24 cellular contexts compared by ENCODE assay signal in the genomic region with DNA sequence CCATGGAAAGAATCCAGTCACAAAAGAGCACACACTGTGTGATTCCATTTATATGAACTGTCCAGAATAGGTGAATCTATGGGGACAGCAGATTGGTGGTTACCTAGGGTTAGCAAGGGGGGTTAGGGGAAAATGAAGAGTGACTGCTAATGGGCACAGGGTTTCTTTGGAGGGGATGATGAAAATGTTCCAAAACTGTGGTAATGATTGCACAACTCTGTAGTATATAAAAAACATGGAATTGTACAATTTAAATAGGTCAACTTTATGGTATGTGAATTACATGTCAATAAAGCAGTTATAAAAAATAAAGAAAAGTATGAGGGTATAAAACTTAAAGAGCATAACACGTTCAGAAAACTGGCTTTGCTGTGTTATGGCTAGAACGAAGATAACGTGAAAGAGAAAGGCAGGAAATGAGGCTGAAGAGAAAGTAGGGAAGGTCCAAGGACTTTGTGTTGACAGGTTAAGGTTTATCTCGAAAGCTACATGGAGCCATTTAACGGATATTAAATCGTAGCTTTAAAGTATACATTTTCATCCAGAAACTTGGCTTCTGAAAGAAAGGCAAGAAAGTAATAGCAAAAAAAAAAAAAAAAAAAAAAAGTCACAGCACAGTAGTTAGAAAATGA. TPM values are rescaled to one million over a fixed set of nuclear protein-coding genes. Genes with fewer than 3 reads are reported as not detected.
DNase-seq lines count a peak whose midpoint lies in the region; ATAC-seq and TF ChIP-seq lines count a peak whose summit lies in the region.
"Had no signal": no experiment of that assay in that cellular context is flagged by ENCODE, and none has a peak within 500 bp of the region (broad histone marks: within the 10 kb centered on the region; RNA-seq: fewer than 3 reads in every experiment).

No MANE protein-coding gene starts in this region.

- H3K4ac ChIP-seq in trophoblast cell (ENCODE audit: low read depth, low read length), result no peak overlapping the region

- CTCF ChIA-PET in HEK293 (lab: Yijun Ruan, JAX), result no interaction called here

- no peak for TF ChIP-seq CTCF in HEK293 (tag by site-specific recombination; IDR thresholded peaks at IDR 0.05)

- H3K79me1 ChIP-seq in trophoblast cell (ENCODE audit: low read length), result no peaks in the 10 kb centered on the region

- peak overlapping the region; percentile 27 for H3K27ac Mint-ChIP-seq in activated T-helper 17 cell treated with anti-CD3 and anti-CD28 coated beads, Interleukin-2, amount 50 U/mL, for 72 hours
- H3K27ac Mint-ChIP-seq: activated CD4-positive, alpha-beta T cell treated with anti-CD3 and anti-CD28 coated beads, Interleukin-2, amount 10 ng/mL, durations not matched to agents 24 days and 14 days; HFFc6; mesothelial cell of epicardium; nephron; type B pancreatic cell had no signal

- no peak overlapping the region for H2BK5ac ChIP-seq in trophoblast cell (ENCODE audit: low read depth, low read length, poor library complexity)

- H3K4me1 ChIP-seq in HEK293 (ENCODE audit: control insufficient read depth, insufficient read depth, low read length), result no peaks in the 10 kb centered on the region
- H3K4me1 ChIP-seq in trophoblast cell (ENCODE audit: control insufficient read depth in 1 of 2, insufficient read depth in 2 of 2, low read length in 2 of 2), result no peaks in the 10 kb centered on the region
- H3K4me1 ChIP-seq: esophagus squamous epithelium had no signal

- peaks cover 5% of the 10 kb centered on the region for H3K4me1 Mint-ChIP-seq in activated T-helper 17 cell treated with anti-CD3 and anti-CD28 coated beads, Interleukin-2, amount 50 U/mL, for 72 hours
- H3K4me1 Mint-ChIP-seq: activated CD4-positive, alpha-beta T cell treated with anti-CD3 and anti-CD28 coated beads, Interleukin-2, amount 10 ng/mL, durations not matched to agents 24 days and 14 days; activated naive CD4-positive, alpha-beta T cell treated with anti-CD3 and anti-CD28 coated beads, Interleukin-2, amount 10 ng/mL, durations not matched to agents 7 days and 5 days; mesothelial cell of epicardium; nephron had no signal

- H3K18ac ChIP-seq in trophoblast cell (ENCODE audit: low read length), result no peak overlapping the region

- H3K36me3 ChIP-seq in HEK293 (ENCODE audit: control insufficient read depth in 2 of 2, insufficient read depth in 1 of 2, low read length in 2 of 2) (peaks cover 4 to 5% of the 10 kb centered on the region in 2 experiments; a peak in 2 of 3 replicates), trophoblast cell (ENCODE audit: control insufficient read depth in 1 of 2, insufficient read depth in 2 of 2, low read length in 2 of 2) (peaks cover 11 to 17% of the 10 kb centered on the region in 2 experiments)

- DNase-seq in fibroblast of peridontal ligament (ENCODE audit: extremely low read depth), result peak; percentile 7
- peak in 1 of 2 donors; percentile 11 for DNase-seq in trophoblast cell
- DNase-seq in substantia nigra (lab: John Stamatoyannopoulos, UW), result no peak
- DNase-seq: activated CD4-positive, alpha-beta T cell treated with anti-CD3 and anti-CD28 coated beads, Interleukin-2, amount 10 ng/mL, durations not matched to agents 24 days and 14 days; activated naive CD4-positive, alpha-beta T cell treated with anti-CD3 and anti-CD28 coated beads, Interleukin-2, amount 10 ng/mL, durations not matched to agents 7 days and 5 days; activated T-cell treated with anti-CD3 and anti-CD28 coated beads, Interleukin-2, amount 50 U/mL, for 1 hour; C1 segment of cervical spinal cord; dermis blood vessel endothelial cell; esophagus squamous epithelium; GM23248; HFFc6; NCI-H146; NCI-H510A; Right ventricle myocardium superior; stimulated activated CD4-positive, alpha-beta T cell treated with anti-CD3 and anti-CD28 coated beads, Interleukin-2, amount 100 ng/mL, for 24 hours; T1000 had no signal

- WGBS in trophoblast cell (ENCODE audit: extremely low coverage, insufficient coverage, insufficient read length), result no CpG with 5 or more reads among the region's 6 CpGs

- no peaks in the 10 kb centered on the region for H3K27me3 Mint-ChIP-seq in activated T-helper 17 cell treated with anti-CD3 and anti-CD28 coated beads, Interleukin-2, amount 50 U/mL, for 72 hours
- H3K27me3 Mint-ChIP-seq: activated CD4-positive, alpha-beta T cell treated with anti-CD3 and anti-CD28 coated beads, Interleukin-2, amount 10 ng/mL, durations not matched to agents 24 days and 14 days; activated naive CD4-positive, alpha-beta T cell treated with anti-CD3 and anti-CD28 coated beads, Interleukin-2, amount 10 ng/mL, durations not matched to agents 7 days and 5 days; type B pancreatic cell had no signal

- peaks cover 63% of the 10 kb centered on the region for H3K36me3 Mint-ChIP-seq in activated T-helper 17 cell treated with anti-CD3 and anti-CD28 coated beads, Interleukin-2, amount 50 U/mL, for 72 hours (ENCODE audit: low read depth)

- H3K9me3 ChIP-seq in HEK293 (ENCODE audit: control insufficient read depth, insufficient read depth, low read depth, low read length) (no peaks in the 10 kb centered on the region), trophoblast cell (ENCODE audit: insufficient read depth, low read depth, low read length) (no peaks in the 10 kb centered on the region)
- H3K9me3 ChIP-seq: esophagus squamous epithelium had no signal

- H3K23ac ChIP-seq in trophoblast cell (ENCODE audit: low read length), result peak overlapping the region; percentile 89

- no peak overlapping the region for H3K14ac ChIP-seq in trophoblast cell (ENCODE audit: low read length)

- no peaks in the 10 kb centered on the region for H3K79me2 ChIP-seq in trophoblast cell (ENCODE audit: control insufficient read depth, insufficient read depth, low read length, poor library complexity)

- H3K4me3 ChIP-seq in HEK293 (ENCODE audit: low read depth, low read length), result no peak overlapping the region
- no peak overlapping the region for H3K4me3 ChIP-seq in trophoblast cell (ENCODE audit: low read depth, low read length)
- H3K4me3 ChIP-seq: esophagus squamous epithelium, GM23248 had no signal

- no peak overlapping the region for H2AK5ac ChIP-seq in trophoblast cell (ENCODE audit: low read length)

- H3K4me3 Mint-ChIP-seq in activated T-helper 17 cell treated with anti-CD3 and anti-CD28 coated beads, Interleukin-2, amount 50 U/mL, for 72 hours, result no peak overlapping the region
- H3K4me3 Mint-ChIP-seq: activated CD4-positive, alpha-beta T cell treated with anti-CD3 and anti-CD28 coated beads, Interleukin-2, amount 10 ng/mL, durations not matched to agents 24 days and 14 days; activated naive CD4-positive, alpha-beta T cell treated with anti-CD3 and anti-CD28 coated beads, Interleukin-2, amount 10 ng/mL, durations not matched to agents 7 days and 5 days; HFFc6; mesothelial cell of epicardium; nephron; type B pancreatic cell had no signal

- H2BK12ac ChIP-seq in trophoblast cell (ENCODE audit: low read length), result no peak overlapping the region

- H3K27me3 ChIP-seq in trophoblast cell (ENCODE audit: insufficient read depth, low read length), result no peaks in the 10 kb centered on the region
- H3K27me3 ChIP-seq: esophagus squamous epithelium had no signal

- no peak overlapping the region for H4K12ac ChIP-seq in trophoblast cell (ENCODE audit: low read depth, low read length)

- no peak overlapping the region for H3K27ac ChIP-seq in HEK293 (ENCODE audit: extremely low read depth, low read depth, low read length)
- no peak overlapping the region for H3K27ac ChIP-seq in trophoblast cell (ENCODE audit: low read depth, low read length)
- H3K27ac ChIP-seq in substantia nigra (ENCODE audit: low read depth, low read length, poor library complexity, severe bottlenecking), result no peak overlapping the region
- H3K27ac ChIP-seq: esophagus squamous epithelium, GM23248, HL-60 had no signal

- no peak overlapping the region for H2BK120ac ChIP-seq in trophoblast cell (ENCODE audit: insufficient read depth, low read length, poor library complexity)

- H4K8ac ChIP-seq in trophoblast cell (ENCODE audit: low read depth, low read length), result no peak overlapping the region

- no peak overlapping the region for H2AFZ ChIP-seq in trophoblast cell (ENCODE audit: insufficient read depth, low read length, poor library complexity)
- H2AFZ ChIP-seq: GM23248 had no signal

- no peak overlapping the region for H3K4me2 ChIP-seq in trophoblast cell (ENCODE audit: low read length)

- H3K9me3 Mint-ChIP-seq in activated T-helper 17 cell treated with anti-CD3 and anti-CD28 coated beads, Interleukin-2, amount 50 U/mL, for 72 hours, result no peaks in the 10 kb centered on the region
- H3K9me3 Mint-ChIP-seq: activated CD4-positive, alpha-beta T cell treated with anti-CD3 and anti-CD28 coated beads, Interleukin-2, amount 10 ng/mL, durations not matched to agents 24 days and 14 days; activated naive CD4-positive, alpha-beta T cell treated with anti-CD3 and anti-CD28 coated beads, Interleukin-2, amount 10 ng/mL, durations not matched to agents 7 days and 5 days; HFFc6; mesothelial cell of epicardium; nephron; type B pancreatic cell had no signal

- POLR2A ChIA-PET in HEK293 (lab: Yijun Ruan, JAX), result no interaction called here

- ATAC-seq in activated T-helper 17 cell treated with anti-CD3 and anti-CD28 coated beads, Interleukin-2, amount 50 U/mL, for 72 hours (replicated peaks), result no peak
- ATAC-seq in GM21529 (IDR thresholded peaks at IDR 0.05; ENCODE audit: unreplicated experiment) (no peak), GM18861 (IDR thresholded peaks at IDR 0.05; ENCODE audit: unreplicated experiment) (no peak)

- no peak overlapping the region for H3K9ac ChIP-seq in trophoblast cell (ENCODE audit: low read length)
- H3K9ac ChIP-seq: GM23248 had no signal

- no peak overlapping the region for H4K91ac ChIP-seq in trophoblast cell (ENCODE audit: low read depth, low read length)

TF ChIP-seq in HEK293, 187 proteins besides CTCF, POLR2A, EP300 and RAD21 (continues in another document):
- TF ChIP-seq PRDM1 (tag by site-specific recombination; IDR thresholded peaks at IDR 0.05), result peak; percentile 33; the same call in 1 of the 2 replicates

RNA-seq across cellular contexts. Expression of gene MSS51, which starts 26.4 kb away (rescaled TPM):
- total RNA-seq in activated T-helper 17 cell treated with anti-CD3 and anti-CD28 coated beads, Interleukin-2, amount 50 U/mL, for 72 hours, result 1 to 10 TPM; 4.9 to 7.3 TPM
- 0.67 and 0.78 TPM in 2 replicates for polyA plus RNA-seq in trophoblast cell (2013)

RNA-seq across cellular contexts. Expression of gene PPP3CB, which starts 36.0 kb away (rescaled TPM):
- 10 to 100 TPM; 43.9 to 50.1 TPM for total RNA-seq in activated T-helper 17 cell treated with anti-CD3 and anti-CD28 coated beads, Interleukin-2, amount 50 U/mL, for 72 hours
- polyA plus RNA-seq in trophoblast cell (2013), result 26.7 and 28.0 TPM in 2 replicates

RNA-seq across cellular contexts. Expression of gene ANXA7, which starts 45.9 kb away (rescaled TPM):
- total RNA-seq in activated T-helper 17 cell treated with anti-CD3 and anti-CD28 coated beads, Interleukin-2, amount 50 U/mL, for 72 hours, result 100 to 1,000 TPM in 1 of 2 donors, 10 to 100 TPM in 1; 90.1 to 133 TPM
- 33.6 and 34.3 TPM in 2 replicates for polyA plus RNA-seq in trophoblast cell (2013)
